9 cellular contexts compared by ENCODE assay signal in the genomic region with DNA sequence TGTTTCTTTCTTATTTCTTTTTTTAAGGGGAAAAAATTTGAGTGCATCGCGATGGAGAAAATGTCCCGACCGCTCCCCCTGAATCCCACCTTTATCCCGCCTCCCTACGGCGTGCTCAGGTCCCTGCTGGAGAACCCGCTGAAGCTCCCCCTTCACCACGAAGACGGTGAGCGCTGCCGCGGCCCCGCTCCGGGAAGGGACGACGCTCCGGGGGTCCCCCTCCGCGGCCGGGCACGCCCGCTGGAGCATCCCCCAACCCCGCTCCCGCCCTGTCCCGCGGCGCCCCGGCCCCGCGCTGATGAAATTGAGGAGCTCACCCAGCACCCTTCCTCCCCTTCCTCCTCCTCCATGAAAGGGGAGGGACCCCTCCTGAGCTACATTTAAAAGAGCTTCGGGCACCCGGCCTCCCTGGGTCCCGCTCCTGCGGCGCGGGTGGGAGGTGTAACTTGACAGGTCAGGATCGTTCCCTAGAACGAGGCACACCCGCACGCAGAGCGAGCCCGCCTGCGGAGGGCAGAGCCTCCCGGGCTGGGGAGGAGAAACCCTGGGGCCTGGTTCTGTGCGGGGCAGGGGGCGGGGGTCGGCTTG. TPM values are rescaled to one million over a fixed set of nuclear protein-coding genes. Genes with fewer than 3 reads are reported as not detected.
DNase-seq lines count a peak whose midpoint lies in the region; ATAC-seq, FAIRE-seq and TF ChIP-seq lines count a peak whose summit lies in the region.
"Had no signal": no experiment of that assay in that cellular context is flagged by ENCODE, and none has a peak within 500 bp of the region (broad histone marks: within the 10 kb centered on the region; RNA-seq: fewer than 3 reads in every experiment).

No MANE protein-coding gene starts in this region.

- no peak overlapping the region for H2AFZ ChIP-seq in GM12878 (ENCODE audit: control insufficient read depth, low read depth, low read length)

- intact Hi-C loops in GM12878 (cut with micrococcal nuclease; ENCODE audit: unreplicated experiment), result no loop called here

- in situ Hi-C loops in GM12878 (cut with MboI), result no loop called here
- in situ Hi-C loops in ACHN (cut with HindIII; ENCODE audit: low pct_ligation_motif_present, low pct_unique_long_range_greater_than_20kb, low sequenced_read_pairs), result no loop called here

- TF ChIP-seq CTCF in GM12878 (IDR thresholded peaks at IDR 0.05 in 2 of 3, conservative IDR thresholded peaks at IDR 0.05 in 1 of 3; ENCODE audit: control insufficient read depth in 2 of 3, extremely low read depth in 1 of 3, insufficient read depth in 1 of 3, low read depth in 3 of 3, low read length in 3 of 3) (no peak), kidney epithelial cell (IDR thresholded peaks at IDR 0.05; ENCODE audit: insufficient read depth, low read length, poor library complexity, severe bottlenecking) (no peak), GM10266 (IDR thresholded peaks at IDR 0.05; ENCODE audit: control insufficient read depth, insufficient read depth, low read depth, missing control alignments) (no peak)

- no peaks in the 10 kb centered on the region for H3K79me2 ChIP-seq in GM12878 (ENCODE audit: control insufficient read depth, insufficient read depth, low read length)

- no TSS peak for BruUV-seq in GM12878 (replicated peaks; lab: Mats Ljungman, UMichigan)

- H3K9me3 ChIP-seq in GM12878 (replicated peaks; ENCODE audit: control insufficient read depth, insufficient read depth, low read length), result no peaks in the 10 kb centered on the region

- H3K9ac ChIP-seq in GM12878 (ENCODE audit: control insufficient read depth, insufficient read depth, low read length), result no peak overlapping the region

- H3K36me3 ChIP-seq in GM12878 (ENCODE audit: control insufficient read depth in 2 of 2, insufficient read depth in 2 of 2, low read length in 1 of 2) (no peaks in the 10 kb centered on the region), kidney epithelial cell (ENCODE audit: control insufficient read depth, insufficient read depth, low read length) (no peaks in the 10 kb centered on the region)

- POLR2A ChIA-PET in GM12878 (lab: Charles Lee), result no interaction called here

- no peak for TF ChIP-seq RAD21 in GM12878 (IDR thresholded peaks at IDR 0.05; ENCODE audit: insufficient read depth, low read depth, low read length)

- FAIRE-seq in GM12878 (lab: Jason Lieb, UNC), result no peak

- H3K4me3 Mint-ChIP-seq in T-helper 1 cell treated with Interleukin-12 subunit alpha and Interleukin-12 subunit beta and Interleukin-4 antibody, amounts not matched to agents 30 μg/mL and 1 μg/mL, for 36 hours, result peak overlapping the region; percentile 57

- RAD21 ChIA-PET in GM12878 (lab: Charles Lee; ENCODE audit: unreplicated experiment), result no interaction called here

- CTCF ChIA-PET in GM12878 (lab: Yijun Ruan, JAX), result no interaction called here

- H3K4me3 ChIP-seq in GM12878 (no peak overlapping the region), kidney epithelial cell (ENCODE audit: low read depth, low read length) (peak overlapping the region; percentile 48)

- H3K27me3 Mint-ChIP-seq in T-helper 1 cell treated with Interleukin-12 subunit alpha and Interleukin-12 subunit beta and Interleukin-4 antibody, amounts not matched to agents 30 μg/mL and 1 μg/mL, for 36 hours (ENCODE audit: low read depth), result peaks cover 93% of the 10 kb centered on the region

- peak overlapping the region; percentile 65; the same call in 1 of the 2 replicates for H3K4me2 ChIP-seq in GM12878 (ENCODE audit: control insufficient read depth, insufficient read depth)

- no peak for TF ChIP-seq EP300 in GM12878 (IDR thresholded peaks at IDR 0.05; ENCODE audit: borderline replicate concordance in 1 of 2, control insufficient read depth in 1 of 2, low read depth in 2 of 2, low read length in 2 of 2)

- DNase-seq in T-helper 1 cell (no peak), GM12878 (ENCODE audit: low read depth, low spot score) (no peak), kidney epithelial cell (ENCODE audit: low read depth) (no peak), ACHN (no peak), T1000 (lab: John Stamatoyannopoulos, UW) (no peak), GM10266 (ENCODE audit: extremely low spot score) (no peak)
- peak; percentile 9 for DNase-seq in stimulated activated naive CD8-positive, alpha-beta T cell treated with anti-CD3 and anti-CD28 coated beads, Interleukin-15, Interleukin-2, amounts not matched to agents 100 U/mL and 50 U/mL, for 24 hours
- DNase-seq: DND-41 had no signal

- H3K36me3 Mint-ChIP-seq in T-helper 1 cell treated with Interleukin-12 subunit alpha and Interleukin-12 subunit beta and Interleukin-4 antibody, amounts not matched to agents 30 μg/mL and 1 μg/mL, for 36 hours (ENCODE audit: low read depth), result no peaks in the 10 kb centered on the region

- SMC1A ChIA-PET in GM12878 (lab: Charles Lee; ENCODE audit: uncharacterized antibody, unreplicated experiment), result no interaction called here

- TF ChIP-seq POLR2A in GM12878 (IDR thresholded peaks at IDR 0.05; ENCODE audit: low read depth, low read length), result no peak

- 21% methylated on average over 46 of the region's 48 CpGs for WGBS in GM12878 (ENCODE audit: insufficient coverage, insufficient replicate concordance, low lambda C conversion rate, missing lambda C conversion rate)

- peaks cover 11 to 21% of the 10 kb centered on the region in 2 experiments for H3K27me3 ChIP-seq in GM12878 (replicated peaks in 1 of 2; ENCODE audit: control insufficient read depth in 2 of 2, insufficient read depth in 2 of 2, low read length in 1 of 2)
- peaks cover 25% of the 10 kb centered on the region for H3K27me3 ChIP-seq in kidney epithelial cell (ENCODE audit: control insufficient read depth, insufficient read depth, low read length)

- no peaks in the 10 kb centered on the region for H4K20me1 ChIP-seq in GM12878 (ENCODE audit: control insufficient read depth, insufficient read depth)

- peaks cover 9% of the 10 kb centered on the region for H3K9me3 Mint-ChIP-seq in T-helper 1 cell treated with Interleukin-12 subunit alpha and Interleukin-12 subunit beta and Interleukin-4 antibody, amounts not matched to agents 30 μg/mL and 1 μg/mL, for 36 hours

- no peak for ATAC-seq in GM12878
- ATAC-seq in stimulated activated naive CD8-positive, alpha-beta T cell treated with anti-CD3 and anti-CD28 coated beads, Interleukin-15, Interleukin-2, amounts not matched to agents 100 U/mL and 50 U/mL, for 24 hours, result no peak

- H3K27ac ChIP-seq in GM12878 (ENCODE audit: control insufficient read depth, insufficient read depth), result no peak overlapping the region

- peaks cover 13% of the 10 kb centered on the region for H3K4me1 Mint-ChIP-seq in T-helper 1 cell treated with Interleukin-12 subunit alpha and Interleukin-12 subunit beta and Interleukin-4 antibody, amounts not matched to agents 30 μg/mL and 1 μg/mL, for 36 hours (ENCODE audit: low read depth)

- peaks cover 4% of the 10 kb centered on the region for H3K4me1 ChIP-seq in GM12878 (ENCODE audit: control insufficient read depth, insufficient read depth, low read length)

- no peak overlapping the region for H3K27ac Mint-ChIP-seq in T-helper 1 cell treated with Interleukin-12 subunit alpha and Interleukin-12 subunit beta and Interleukin-4 antibody, amounts not matched to agents 30 μg/mL and 1 μg/mL, for 36 hours

TF ChIP-seq in GM12878, 131 proteins besides CTCF, POLR2A, EP300 and RAD21:
- TF ChIP-seq SUZ12 (IDR thresholded peaks at IDR 0.05; ENCODE audit: unreplicated experiment) (peak; percentile 78), ZNF274 (IDR thresholded peaks at IDR 0.05; ENCODE audit: insufficient read depth, insufficient read length) (no peak)
TF ChIP-seq in GM12878: peak in this region for 1.

RNA-seq across cellular contexts. Expression of gene HLF, which starts 0.8 kb away (rescaled TPM):
- total RNA-seq in GM12878 (2013; cell fraction: nucleolus; rRNA removed), result 0.19 TPM in 1 of 2 replicates, not detected in the other
- 0.11 TPM in 1 of 2 replicates, not detected in the other for total RNA-seq in GM12878 (2014; rRNA removed)
- total RNA-seq in GM12878 (2014; rRNA removed; fragmentation: Illumina TruSeq; extraction: Trizol), result 0.09 and 0.31 TPM in 2 replicates
- 0.13 and 0.26 TPM in 2 replicates for total RNA-seq in GM12878 (2021)
- polyA plus RNA-seq in GM12878 (2011; ENCODE audit: low read depth), result not detected
- polyA plus RNA-seq in GM12878 (2011; rRNA removed), result 0.07 and 0.12 TPM in 2 replicates
- polyA plus RNA-seq in GM12878 (2011; cell fraction: cytosol; rRNA removed), result 0.13 and 0.23 TPM in 2 replicates
- 0.12 and 0.15 TPM in 2 replicates for polyA plus RNA-seq in GM12878 (2011; cell fraction: nucleus; rRNA removed)
- 0.08 and 0.11 TPM in 2 replicates for polyA plus RNA-seq in GM12878 (2012)
- polyA plus RNA-seq in GM12878 (2014; fragmentation: Illumina TruSeq; extraction: Trizol), result 0.04 TPM in 1 of 2 replicates, not detected in the other
- not detected for polyA plus RNA-seq in GM12878 (2014; fragmentation: Nextera tagmentation; extraction: Ambion mirVana)
- 0.01 and 0.42 TPM in 2 replicates for polyA plus RNA-seq in GM12878 (2014; rRNA removed)
- under 1 TPM; 0.20 to 0.33 TPM for polyA plus RNA-seq in GM12878 (2016; fragmentation: Nextera tagmentation; extraction: Ambion mirVana)
- polyA minus RNA-seq in GM12878 (2011; rRNA and poly(A)+ RNA removed), result 0.22 and 0.93 TPM in 2 replicates
- polyA minus RNA-seq in GM12878 (2011; cell fraction: cytosol; rRNA and poly(A)+ RNA removed), result not detected in 2 replicates
- polyA minus RNA-seq in GM12878 (2011; cell fraction: nucleus; rRNA and poly(A)+ RNA removed), result not detected in 2 replicates
- 0.25 and 0.34 TPM in 2 replicates for total RNA-seq in kidney epithelial cell
